ENCODE assay signal across 2 cellular contexts in the genomic region with DNA sequence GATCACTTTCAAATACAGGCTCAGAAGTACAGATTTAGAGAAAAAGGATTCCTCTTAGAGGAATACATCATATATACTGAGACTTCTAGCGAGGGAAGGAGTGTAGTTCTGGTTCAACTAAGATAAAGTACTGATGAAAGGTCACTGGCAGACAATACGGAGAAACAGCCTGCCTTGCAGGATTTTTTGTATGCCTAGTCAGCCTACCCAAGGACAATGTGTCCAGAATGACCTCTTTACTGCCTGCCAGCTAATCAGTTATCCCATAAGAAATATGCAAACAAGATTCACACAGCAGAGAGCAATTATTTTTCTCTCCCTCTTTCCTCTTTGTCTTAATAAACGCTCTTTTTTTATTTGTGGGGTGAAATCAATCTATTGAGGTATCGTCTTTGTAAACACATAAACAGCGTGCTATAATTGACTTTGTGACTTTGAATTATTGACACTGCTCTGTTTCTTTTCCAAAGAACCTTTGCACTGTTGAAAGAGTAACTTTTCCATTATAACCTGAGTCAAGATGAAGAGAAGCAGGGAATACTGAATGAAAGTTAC.
TF ChIP-seq lines count a peak whose summit lies in the region.

No MANE protein-coding gene starts in this region.

TF ChIP-seq in endothelial cell of umbilical vein, 7 proteins besides CTCF, POLR2A, EP300 and RAD21:
- no peak for TF ChIP-seq MYC (IDR thresholded peaks at IDR 0.05; ENCODE audit: low read depth, low read length)
- no peak for TF ChIP-seq POLR2AphosphoS5 (IDR thresholded peaks at IDR 0.05; ENCODE audit: insufficient read depth, low read depth, low read length)
- TF ChIP-seq EZH2 (IDR thresholded peaks at IDR 0.05; ENCODE audit: borderline replicate concordance, low read depth, low read length, severe bottlenecking): no peak
- TF ChIP-seq FOS (IDR thresholded peaks at IDR 0.05; ENCODE audit: borderline replicate concordance, insufficient read depth, low read length): no peak
- TF ChIP-seq JUN (IDR thresholded peaks at IDR 0.05; ENCODE audit: borderline replicate concordance, insufficient read depth, insufficient read length, low read depth): no peak
- no peak for TF ChIP-seq MAX (IDR thresholded peaks at IDR 0.05; ENCODE audit: insufficient read depth, insufficient read length)
- no peak for TF ChIP-seq GATA2 (IDR thresholded peaks at IDR 0.05; ENCODE audit: insufficient read depth, insufficient read length, low read depth, low read length)

TF ChIP-seq in GM12891, 5 proteins besides CTCF, POLR2A, EP300 and RAD21:
- TF ChIP-seq TAF1 (IDR thresholded peaks at IDR 0.05; ENCODE audit: low read depth, low read length) (no peak), POU2F2 (IDR thresholded peaks at IDR 0.05; ENCODE audit: low read depth, low read length) (no peak), POLR2AphosphoS5 (IDR thresholded peaks at IDR 0.05; ENCODE audit: low read depth, low read length) (no peak), PAX5 (IDR thresholded peaks at IDR 0.05; ENCODE audit: insufficient read depth, low read length, severe bottlenecking) (no peak), SPI1 (IDR thresholded peaks at IDR 0.05; ENCODE audit: low read depth, low read length) (no peak)
